In genomic region chr11:41497974-41498373, GRCh38 we compare ENCODE assay signal across 17 cellular contexts. TPM values are rescaled to one million over a fixed set of nuclear protein-coding genes. Genes with fewer than 3 reads are reported as not detected.
DNase-seq lines count a peak whose midpoint lies in the region; ATAC-seq, FAIRE-seq and TF ChIP-seq lines count a peak whose summit lies in the region.
"Had no signal": no experiment of that assay in that cellular context is flagged by ENCODE, and none has a peak within 500 bp of the region (broad histone marks: within the 10 kb centered on the region; RNA-seq: fewer than 3 reads in every experiment).

No MANE protein-coding gene starts in this region.

- H3K79me2 ChIP-seq in H9 (ENCODE audit: insufficient read depth, low read length) (no peaks in the 10 kb centered on the region), hepatocyte (no peaks in the 10 kb centered on the region)

- H3K27ac ChIP-seq in H9 (ENCODE audit: insufficient read length, low read depth, low read length) (no peak overlapping the region), SK-N-MC (no peak overlapping the region), hepatocyte (no peak overlapping the region), gastrocnemius medialis (no peak overlapping the region)
- H3K27ac ChIP-seq: left lung had no signal

- no peak overlapping the region for H3K56ac ChIP-seq in H9 (ENCODE audit: insufficient read length, low read depth, low read length)

- no peaks in the 10 kb centered on the region for H3K79me1 ChIP-seq in H9 (ENCODE audit: insufficient read depth, low read depth, low read length, poor library complexity, severe bottlenecking)

- no peak overlapping the region for H4K5ac ChIP-seq in H9 (ENCODE audit: insufficient read length, low read depth, low read length)

- intact Hi-C loops in gastrocnemius medialis (cut with DNase I; ENCODE audit: low total_unique reads), result no loop called here

- no peak overlapping the region for H2AK5ac ChIP-seq in H9 (ENCODE audit: insufficient read length, low read length)

- H4K91ac ChIP-seq in H9 (ENCODE audit: insufficient read length, low read depth, low read length), result no peak overlapping the region

- DNase-seq in H9 (peak; percentile 55), SK-N-MC (ENCODE audit: low read depth, low spot score) (peak; percentile 14), hepatocyte (ENCODE audit: low spot score) (no peak), retina (peak; percentile 28), frontal cortex (ENCODE audit: low spot score in 2 of 2) (no peak), gastrocnemius medialis (no peak), inferior parietal cortex (ENCODE audit: extremely low spot score) (no peak)
- DNase-seq: activated gamma-delta T cell treated with Interleukin-2 at 50 U/mL for 16 hours, DND-41, left lung, NCI-H1092 treated with DMSO at 0.1 percent for 48 hours, NCI-H2227 treated with DMSO at 0.1 percent for 48 hours, posterior cingulate gyrus, small intestine had no signal

- H3K4me1 ChIP-seq in H9 (ENCODE audit: insufficient read depth, low read length) (no peaks in the 10 kb centered on the region; the same call in 1 of the 2 replicates), hepatocyte (ENCODE audit: insufficient read depth) (no peaks in the 10 kb centered on the region), gastrocnemius medialis (no peaks in the 10 kb centered on the region)
- H3K4me1 ChIP-seq: left lung had no signal

- H3K18ac ChIP-seq in H9 (ENCODE audit: insufficient read length, low read depth, low read length), result no peak overlapping the region

- no peaks in the 10 kb centered on the region for H3K9me3 Mint-ChIP-seq in H9
- H3K9me3 Mint-ChIP-seq: dendritic cell treated with granulocyte-macrophage colony-stimulating factor and Interleukin-4, amounts not matched to agents 40 ng/mL and 50 ng/mL, for 4 days had no signal

- H2BK12ac ChIP-seq in H9 (ENCODE audit: insufficient read length, low read depth, low read length), result no peak overlapping the region

- no peak for ATAC-seq in gastrocnemius medialis
- ATAC-seq: left lung had no signal

- H3K9me3 ChIP-seq in H9 (ENCODE audit: control insufficient read depth, low read depth, low read length) (no peaks in the 10 kb centered on the region), SK-N-MC (ENCODE audit: low read depth, low read length) (no peaks in the 10 kb centered on the region), hepatocyte (ENCODE audit: low read depth) (no peaks in the 10 kb centered on the region), gastrocnemius medialis (no peaks in the 10 kb centered on the region)
- H3K9me3 ChIP-seq: left lung had no signal

- H3K9ac ChIP-seq in H9 (ENCODE audit: extremely low read depth, insufficient read length, low read length) (no peak overlapping the region), SK-N-MC (ENCODE audit: insufficient read length) (peak overlapping the region; percentile 21)

- in situ Hi-C loops in gastrocnemius medialis (cut with MboI; ENCODE audit: low sequenced_read_pairs in 4 of 4), result no loop called here

- H3K27me3 Mint-ChIP-seq in H9 (ENCODE audit: low read depth), result no peaks in the 10 kb centered on the region
- H3K27me3 Mint-ChIP-seq: dendritic cell treated with granulocyte-macrophage colony-stimulating factor and Interleukin-4, amounts not matched to agents 40 ng/mL and 50 ng/mL, for 4 days had no signal

- no peak overlapping the region for H2BK120ac ChIP-seq in H9 (ENCODE audit: low read depth, low read length, poor library complexity, severe bottlenecking)

- H3K4ac ChIP-seq in H9 (ENCODE audit: low read depth, low read length), result no peak overlapping the region

- H2AFZ ChIP-seq in H9 (ENCODE audit: low read length) (no peak overlapping the region), hepatocyte (no peak overlapping the region)

- peak overlapping the region; percentile 24 to 25; a peak in 3 of 5 replicates for H3K4me3 Mint-ChIP-seq in H9
- H3K4me3 Mint-ChIP-seq: CD14-positive monocyte; dendritic cell treated with granulocyte-macrophage colony-stimulating factor and Interleukin-4, amounts not matched to agents 40 ng/mL and 50 ng/mL, for 4 days had no signal

- no peaks in the 10 kb centered on the region for H3K9me2 ChIP-seq in hepatocyte (replicated peaks; ENCODE audit: insufficient read depth)

- H3K4me2 ChIP-seq in H9 (ENCODE audit: insufficient read depth, insufficient read length, low read length) (peak overlapping the region; percentile 43), hepatocyte (peak overlapping the region; percentile 17)

- H3K27ac Mint-ChIP-seq in H9, result peak overlapping the region; percentile 69 to 94 (median 85); a peak in 6 of 7 replicates
- H3K27ac Mint-ChIP-seq: CD14-positive monocyte; dendritic cell treated with granulocyte-macrophage colony-stimulating factor and Interleukin-4, amounts not matched to agents 40 ng/mL and 50 ng/mL, for 4 days had no signal

- no peak overlapping the region for H2BK20ac ChIP-seq in H9 (ENCODE audit: low read depth, low read length, poor library complexity, severe bottlenecking)

- no peak overlapping the region for H2BK15ac ChIP-seq in H9 (ENCODE audit: low read depth, low read length)

- TF ChIP-seq CTCF in H9 (conservative IDR thresholded peaks at IDR 0.05) (no peak), hepatocyte (IDR thresholded peaks at IDR 0.05; ENCODE audit: poor library complexity) (no peak), gastrocnemius medialis (IDR thresholded peaks at IDR 0.05 in 4 of 5, conservative IDR thresholded peaks at IDR 0.05 in 1 of 5) (no peak)

- H3K23ac ChIP-seq in H9 (ENCODE audit: insufficient read length, low read depth, low read length), result no peak overlapping the region

- H3K36me3 ChIP-seq in SK-N-MC (ENCODE audit: insufficient read depth, low read length) (no peaks in the 10 kb centered on the region), hepatocyte (replicated peaks; ENCODE audit: insufficient read depth, low read depth) (no peaks in the 10 kb centered on the region), gastrocnemius medialis (no peaks in the 10 kb centered on the region)
- H3K36me3 ChIP-seq: left lung had no signal

- H3K4me3 ChIP-seq in SK-N-MC, result peak overlapping the region; percentile 53
- H3K4me3 ChIP-seq in hepatocyte, result no peak overlapping the region
- no peak overlapping the region for H3K4me3 ChIP-seq in gastrocnemius medialis
- H3K4me3 ChIP-seq: left lung had no signal

- TF ChIP-seq POLR2A in gastrocnemius medialis (IDR thresholded peaks at IDR 0.05), result no peak

- no peaks in the 10 kb centered on the region for H3K23me2 ChIP-seq in H9 (ENCODE audit: insufficient read length, low read depth, low read length, poor library complexity, severe bottlenecking)

- H2BK5ac ChIP-seq in H9 (ENCODE audit: insufficient read length, low read length), result no peak overlapping the region

- no peaks in the 10 kb centered on the region for H4K20me1 ChIP-seq in H9 (ENCODE audit: control insufficient read depth, insufficient read depth, insufficient read length)
- no peaks in the 10 kb centered on the region for H4K20me1 ChIP-seq in hepatocyte (ENCODE audit: insufficient read depth, poor library complexity, severe bottlenecking)

- H4K8ac ChIP-seq in H9 (replicated peaks; ENCODE audit: insufficient read length, low read depth, low read length), result no peak overlapping the region

- H3K36me3 Mint-ChIP-seq in H9 (ENCODE audit: insufficient read depth in 1 of 3, low read depth in 3 of 3), result no peaks in the 10 kb centered on the region; a peak in 1 of 7 replicates
- H3K36me3 Mint-ChIP-seq: CD14-positive monocyte had no signal

- peaks cover 41% of the 10 kb centered on the region in 2 experiments for H3K4me1 Mint-ChIP-seq in H9
- H3K4me1 Mint-ChIP-seq: CD14-positive monocyte had no signal

- H3K27me3 ChIP-seq in H9 (ENCODE audit: insufficient read depth, low read length), result no peaks in the 10 kb centered on the region
- H3K27me3 ChIP-seq in hepatocyte, result no peaks in the 10 kb centered on the region
- H3K27me3 ChIP-seq in gastrocnemius medialis, result no peaks in the 10 kb centered on the region
- H3K27me3 ChIP-seq: left lung had no signal

- no peak overlapping the region for H3T11ph ChIP-seq in H9 (ENCODE audit: low read length)

- no peak for FAIRE-seq in frontal cortex (lab: Jason Lieb, UNC)
- FAIRE-seq: small intestine had no signal

- H3K14ac ChIP-seq in H9 (ENCODE audit: insufficient read depth, low read length), result no peak overlapping the region

- WGBS in H9 (ENCODE audit: extremely low coverage, insufficient read length, low lambda C conversion rate), result no CpG with 5 or more reads among the region's 2 CpGs
- 14% methylated on average over 2 of the region's 2 CpGs for WGBS in hepatocyte (ENCODE audit: low lambda C conversion rate, missing lambda C conversion rate)

RNA-seq across cellular contexts. Expression of gene LRRC4C, which starts 38.5 kb away (rescaled TPM):
- total RNA-seq in H9 (2021), result 0.13 and 0.22 TPM in 2 replicates
- total RNA-seq in hepatocyte, result 2.4 and 3.1 TPM in 2 replicates
- 1.1 and 2.0 TPM in 2 replicates for polyA plus RNA-seq in hepatocyte
- 90.5 TPM for total RNA-seq in frontal cortex
- under 1 TPM in 3 of 4 donors, not detected in 1; 0.15 to 0.59 (median 0.24) TPM for total RNA-seq in gastrocnemius medialis
- total RNA-seq: T-helper 2 cell treated with Interferon-gamma antibody and Interleukin-4, amounts not matched to agents 100 ng/mL and 5 ng/mL, for 36 hours had no signal
- polyA plus RNA-seq: CD14-positive monocyte had no signal

Comparison
In these comparisons a context has a peak if more than half of its experiments do, and no peak if none do; other contexts are left out.
1. DNase-seq: peak in H9 (single experiment), SK-N-MC (single experiment) and retina (single experiment); none in hepatocyte (single experiment), frontal cortex (0 of 2), gastrocnemius medialis (0 of 2) and inferior parietal cortex (single experiment).
2. RNA of gene LRRC4C, which starts 38.5 kb away (total RNA-seq): 90.5 TPM in frontal cortex (single experiment); 2.4 to 3.1 TPM in hepatocyte, 0.15 to 0.59 TPM in gastrocnemius medialis and 0.13 to 0.22 TPM in H9; every median in the first group is over 10 times any median in the second.